In the genomic region with DNA sequence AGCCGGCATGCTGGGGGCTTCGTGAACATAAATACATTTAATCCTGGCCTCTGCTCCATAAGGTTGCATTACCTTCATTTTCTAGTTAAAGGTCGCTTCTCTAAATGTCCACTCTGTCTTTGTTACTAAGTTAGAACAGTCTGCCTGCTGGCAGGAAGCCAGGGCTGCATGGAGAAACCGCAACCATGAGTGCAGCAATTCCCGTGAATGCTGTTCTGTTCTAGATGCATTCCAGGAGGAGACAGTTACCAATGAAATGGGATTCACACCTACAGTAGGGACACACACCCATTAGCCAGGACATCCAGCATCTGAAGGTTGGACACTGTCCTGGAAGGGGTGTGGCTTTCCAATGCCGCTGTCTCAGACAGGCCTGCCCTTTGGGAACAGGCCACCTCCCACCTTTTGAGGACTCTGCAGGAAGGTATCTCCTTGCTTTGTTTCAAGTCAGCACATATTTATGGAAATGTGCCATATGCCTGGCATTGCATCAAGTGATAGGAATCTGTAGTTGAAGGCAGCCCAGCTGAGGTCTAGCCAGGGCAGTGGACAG, we compare ENCODE assay signal across 14 cellular contexts.
DNase-seq lines count a peak whose midpoint lies in the region; ATAC-seq and TF ChIP-seq lines count a peak whose summit lies in the region.
"Had no signal": no experiment of that assay in that cellular context is flagged by ENCODE, and none has a peak within 500 bp of the region (broad histone marks: within the 10 kb centered on the region; RNA-seq: fewer than 3 reads in every experiment).

No MANE protein-coding gene starts in this region.

- ATAC-seq in left ventricle myocardium superior, result peak; percentile 75
- ATAC-seq: mucosa of descending colon had no signal

- intact Hi-C loops in left ventricle myocardium superior (cut with micrococcal nuclease), result loop anchor here (2.0 kb wide), 1 partner anchor 29 kb away; no protein-coding TSS in a partner anchor
- intact Hi-C loops in thyroid gland (cut with DNase I), result no loop called here

- peak; percentile 23 for DNase-seq in DMS 273 (lab: John Stamatoyannopoulos, UW; ENCODE audit: unreplicated experiment)
- DNase-seq in DMS 273 treated with DMSO at 0.1 percent for 48 hours (lab: John Stamatoyannopoulos, UW), result no peak
- DNase-seq in astrocyte of the spinal cord (ENCODE audit: low read depth, low spot score), result peak; percentile 78
- DNase-seq in left ventricle myocardium superior, result peak; percentile 73
- DNase-seq in thyroid gland, result peak; percentile 52 to 53
- no peak for DNase-seq in activated CD8-positive, alpha-beta memory T cell treated with anti-CD3 and anti-CD28 coated beads, Interleukin-2, amount 50 U/mL, for 48 hours
- DNase-seq in NCI-H524 treated with DMSO at 0.1 percent for 48 hours (lab: John Stamatoyannopoulos, UW), result no peak
- DNase-seq in activated naive CD4-positive, alpha-beta T cell treated with anti-CD3 and anti-CD28 coated beads, Interleukin-2, amount 50 U/mL, for 16 hours, result no peak
- DNase-seq: activated CD4-positive, alpha-beta memory T cell treated with anti-CD3 and anti-CD28 coated beads, Interleukin-2, amount 10 ng/mL, durations not matched to agents 7 days and 5 days; esophagus squamous epithelium; NCI-H2171 had no signal

- no peak overlapping the region for H3K4me3 ChIP-seq in astrocyte of the spinal cord (ENCODE audit: low read depth, low read length)
- no peak overlapping the region for H3K4me3 ChIP-seq in thyroid gland (replicated peaks in 1 of 3)
- H3K4me3 ChIP-seq: esophagus squamous epithelium, mucosa of descending colon, SK-N-MC had no signal

- H3K9me3 ChIP-seq in thyroid gland, result no peaks in the 10 kb centered on the region
- H3K9me3 ChIP-seq: esophagus squamous epithelium, mucosa of descending colon had no signal

- no peaks in the 10 kb centered on the region for H3K27me3 ChIP-seq in thyroid gland

- TF ChIP-seq CTCF in astrocyte of the spinal cord (IDR thresholded peaks at IDR 0.05; ENCODE audit: low read depth, low read length), result no peak
- TF ChIP-seq CTCF in thyroid gland (IDR thresholded peaks at IDR 0.05), result no peak

- WGBS in thyroid gland, 2 donors, result 31% methylated on average over 5 to 6 of the region's 6 CpGs

- H3K4me1 ChIP-seq in thyroid gland, result peaks cover 0 to 7% of the 10 kb centered on the region in 2 donors
- H3K4me1 ChIP-seq: esophagus squamous epithelium had no signal

- no peak for TF ChIP-seq POLR2A in thyroid gland (IDR thresholded peaks at IDR 0.05)

- H3K36me3 ChIP-seq in thyroid gland, result no peaks in the 10 kb centered on the region
- H3K36me3 ChIP-seq: esophagus squamous epithelium had no signal

- in situ Hi-C loops in astrocyte of the spinal cord (cut with HindIII; ENCODE audit: low sequenced_read_pairs), result no loop called here

- H3K27ac ChIP-seq in thyroid gland, result no peak overlapping the region
- H3K27ac ChIP-seq: 22Rv1, esophagus squamous epithelium, SK-N-MC had no signal

Comparison
In these comparisons a context has a peak if more than half of its experiments do, and no peak if none do; other contexts are left out.
1. DNase-seq: peak in DMS 273 (single experiment), astrocyte of the spinal cord (single experiment), left ventricle myocardium superior (single experiment) and thyroid gland (2 of 2); none in DMS 273 treated with DMSO at 0.1 percent for 48 hours (single experiment), activated CD8-positive, alpha-beta memory T cell treated with anti-CD3 and anti-CD28 coated beads, Interleukin-2, amount 50 U/mL, for 48 hours (single experiment), NCI-H524 treated with DMSO at 0.1 percent for 48 hours (single experiment) and activated naive CD4-positive, alpha-beta T cell treated with anti-CD3 and anti-CD28 coated beads, Interleukin-2, amount 50 U/mL, for 16 hours (single experiment).